Comparison of ENCODE assay signal across 1 cellular context in genomic region chr11:118003021-118003423, GRCh38.
A peak's percentile ranks its signal among the peaks of the same experiment; 100 is the strongest.
TF ChIP-seq lines count a peak whose summit lies in the region.

No MANE protein-coding gene starts in this region.

TF ChIP-seq in K562, 482 proteins besides CTCF, POLR2A, EP300 and RAD21 (continued from another document):
- TF ChIP-seq PHB (CRISPR knock-in tag; IDR thresholded peaks at IDR 0.05) (no peak), ZSCAN29 (IDR thresholded peaks at IDR 0.05) (no peak), RBFOX2 (IDR thresholded peaks at IDR 0.05; ENCODE audit: low read depth, low read length) (0 out of 2 replicates have a peak, but pooled peaks have one; percentile 6), DPF2 (IDR thresholded peaks at IDR 0.05) (peak; percentile 55), GATAD2A (IDR thresholded peaks at IDR 0.05) (peak; percentile 8; the same call in 1 of the 2 replicates), JUND (IDR thresholded peaks at IDR 0.05; ENCODE audit: borderline replicate concordance, low read depth, low read length) (peak; percentile 53; the same call in 1 of the 2 replicates), JUND (tag; IDR thresholded peaks at IDR 0.05; ENCODE audit: borderline replicate concordance, low read depth, low read length) (peak; percentile 12; the same call in 1 of the 3 replicates), CTBP1 (IDR thresholded peaks at IDR 0.05; ENCODE audit: borderline replicate concordance) (no peak), ZBTB7A (IDR thresholded peaks at IDR 0.05; ENCODE audit: borderline replicate concordance, control insufficient read depth, low read depth, low read length) (peak; percentile 19; the same call in 1 of the 2 replicates), ZNF444 (CRISPR knock-in tag; IDR thresholded peaks at IDR 0.05) (no peak)
